ENCODE assay signal across 13 cellular contexts in genomic region chr7:822692-823276, GRCh38. TPM values are rescaled to one million over a fixed set of nuclear protein-coding genes. Genes with fewer than 3 reads are reported as not detected.
DNase-seq lines count a peak whose midpoint lies in the region; ATAC-seq and TF ChIP-seq lines count a peak whose summit lies in the region.
"Had no signal": no experiment of that assay in that cellular context is flagged by ENCODE, and none has a peak within 500 bp of the region (broad histone marks: within the 10 kb centered on the region; RNA-seq: fewer than 3 reads in every experiment).

No MANE protein-coding gene starts in this region.

- H4K20me1 ChIP-seq in IMR-90 (ENCODE audit: insufficient read depth, low read length), result peaks cover 56% of the 10 kb centered on the region

- DNase-seq in IMR-90 (no peak), chondrocyte (ENCODE audit: low spot score) (no peak), kidney epithelial cell (ENCODE audit: low read depth) (no peak), EL (no peak), HUDEP-2 (lab: John Stamatoyannopoulos, UW; ENCODE audit: unreplicated experiment in 76 of 76) (no peak)
- no peak for DNase-seq in activated effector memory CD4-positive, alpha-beta T cell treated with Interleukin-2 at 50 U/mL for 16 hours
- DNase-seq: activated CD4-positive, alpha-beta T cell treated with anti-CD3 and anti-CD28 coated beads for 36 hours; CD8-positive, alpha-beta T cell; central memory CD4-positive, alpha-beta T cell; Kasumi-1; SW 1271 had no signal

- H3K36me3 ChIP-seq in IMR-90 (ENCODE audit: control insufficient read depth, insufficient read depth, low read length), result peaks cover 3% of the 10 kb centered on the region
- H3K36me3 ChIP-seq in kidney epithelial cell (ENCODE audit: control insufficient read depth, insufficient read depth, low read length), result no peaks in the 10 kb centered on the region
- peaks cover 3 to 6% of the 10 kb centered on the region in 2 donors for H3K36me3 ChIP-seq in stomach smooth muscle (ENCODE audit: control insufficient read depth in 2 of 2, insufficient read depth in 2 of 2, low read length in 2 of 2)

- dilution Hi-C loops in IMR-90 (cut with HindIII; ENCODE audit: low sequenced_read_pairs, unreplicated experiment), result no loop called here

- no peak overlapping the region for H2BK20ac ChIP-seq in IMR-90 (ENCODE audit: low read depth, low read length)

- H3K36me3 Mint-ChIP-seq in chondrocyte (ENCODE audit: low read depth), result peaks cover 8% of the 10 kb centered on the region

- no peaks in the 10 kb centered on the region for H3K27me3 ChIP-seq in IMR-90 (ENCODE audit: control insufficient read depth, insufficient read depth, low read length)
- no peaks in the 10 kb centered on the region for H3K27me3 ChIP-seq in kidney epithelial cell (ENCODE audit: control insufficient read depth, insufficient read depth, low read length)
- no peaks in the 10 kb centered on the region for H3K27me3 ChIP-seq in stomach smooth muscle (ENCODE audit: control insufficient read depth in 1 of 2, insufficient read depth in 2 of 2, low read length in 2 of 2)

- no peak overlapping the region for H3K4me3 Mint-ChIP-seq in chondrocyte (ENCODE audit: unreplicated experiment)
- H3K4me3 Mint-ChIP-seq: activated CD4-positive, alpha-beta T cell treated with anti-CD3 and anti-CD28 coated beads for 36 hours; activated T-helper 17 cell treated with anti-CD3 and anti-CD28 coated beads, Interleukin-2, amount 50 U/mL, for 72 hours; CD8-positive, alpha-beta T cell had no signal

- H3K27ac ChIP-seq in IMR-90 (ENCODE audit: insufficient read depth, low read length) (no peak overlapping the region), stomach smooth muscle (ENCODE audit: low read length) (peak overlapping the region; percentile 58)

- in situ Hi-C loops in IMR-90 (cut with MboI; ENCODE audit: low sequenced_read_pairs), result no loop called here

- H2BK120ac ChIP-seq in IMR-90 (ENCODE audit: low read depth, low read length), result no peak overlapping the region

- H3K14ac ChIP-seq in IMR-90 (replicated peaks; ENCODE audit: low read depth, low read length), result no peak overlapping the region

- H3K4me2 ChIP-seq in IMR-90 (ENCODE audit: low read depth, low read length), result no peak overlapping the region

- H3K4me1 Mint-ChIP-seq in chondrocyte (ENCODE audit: low read depth), result peaks cover 68% of the 10 kb centered on the region

- no peak overlapping the region for H2BK5ac ChIP-seq in IMR-90 (ENCODE audit: low read depth, low read length, poor library complexity, severe bottlenecking)

- no peak overlapping the region for H4K8ac ChIP-seq in IMR-90 (ENCODE audit: low read depth in 2 of 2, low read length in 2 of 2)

- intact Hi-C loops in IMR-90 (cut with micrococcal nuclease), result no loop called here

- POLR2A ChIA-PET in IMR-90 (lab: Charles Lee; ENCODE audit: unreplicated experiment), result no interaction called here

- H3K23ac ChIP-seq in IMR-90 (ENCODE audit: low read depth, low read length), result no peak overlapping the region

- H2AK9ac ChIP-seq in IMR-90 (replicated peaks; ENCODE audit: low read depth, low read length, poor library complexity), result no peak overlapping the region

- H3K56ac ChIP-seq in IMR-90 (ENCODE audit: extremely low read depth, insufficient read depth, low read length), result no peak overlapping the region

- no peaks in the 10 kb centered on the region for H3K27me3 Mint-ChIP-seq in chondrocyte (ENCODE audit: low read depth)
- H3K27me3 Mint-ChIP-seq: activated CD4-positive, alpha-beta T cell treated with anti-CD3 and anti-CD28 coated beads for 36 hours; activated T-helper 17 cell treated with anti-CD3 and anti-CD28 coated beads, Interleukin-2, amount 50 U/mL, for 72 hours had no signal

- H3K9ac ChIP-seq in IMR-90 (ENCODE audit: low read depth, low read length), result no peak overlapping the region
- H3K9ac ChIP-seq in stomach smooth muscle (ENCODE audit: low read length in 2 of 2), result peak overlapping the region in 1 of 2 donors; percentile 21

- H3K4me3 ChIP-seq in IMR-90 (ENCODE audit: insufficient read depth, low read depth, low read length), result no peak overlapping the region
- no peak overlapping the region for H3K4me3 ChIP-seq in kidney epithelial cell (ENCODE audit: low read depth, low read length)
- H3K4me3 ChIP-seq in stomach smooth muscle (ENCODE audit: low read length in 2 of 2), result no peak overlapping the region

- H3K27ac Mint-ChIP-seq in chondrocyte (ENCODE audit: unreplicated experiment), result peak overlapping the region; percentile 72
- H3K27ac Mint-ChIP-seq: activated CD4-positive, alpha-beta T cell treated with anti-CD3 and anti-CD28 coated beads for 36 hours; activated T-helper 17 cell treated with anti-CD3 and anti-CD28 coated beads, Interleukin-2, amount 50 U/mL, for 72 hours; CD8-positive, alpha-beta T cell had no signal

- peaks cover 9 to 73% of the 10 kb centered on the region in 2 experiments for H3K79me1 ChIP-seq in IMR-90 (ENCODE audit: low read depth in 1 of 2, low read length in 2 of 2)

- H3K9me3 Mint-ChIP-seq in chondrocyte (ENCODE audit: low read depth), result peaks cover 5% of the 10 kb centered on the region
- H3K9me3 Mint-ChIP-seq: activated T-helper 17 cell treated with anti-CD3 and anti-CD28 coated beads, Interleukin-2, amount 50 U/mL, for 72 hours; CD8-positive, alpha-beta T cell had no signal

- TF ChIP-seq RAD21 in IMR-90 (IDR thresholded peaks at IDR 0.05; ENCODE audit: low read length), result no peak

- H3K4me1 ChIP-seq in IMR-90 (ENCODE audit: control insufficient read depth, insufficient read depth, low read length) (peaks cover 19% of the 10 kb centered on the region), stomach smooth muscle (ENCODE audit: control insufficient read depth, insufficient read depth, low read length) (peaks cover 58% of the 10 kb centered on the region)

- H3K4ac ChIP-seq in IMR-90 (ENCODE audit: low read depth, low read length), result no peak overlapping the region; the same call in 1 of the 2 replicates

- no peak overlapping the region for H4K91ac ChIP-seq in IMR-90 (ENCODE audit: insufficient read depth, low read depth, low read length)

- ATAC-seq in IMR-90 (ENCODE audit: low read depth), result no peak
- ATAC-seq: activated CD4-positive, alpha-beta T cell treated with anti-CD3 and anti-CD28 coated beads for 36 hours; activated T-helper 17 cell treated with anti-CD3 and anti-CD28 coated beads, Interleukin-2, amount 50 U/mL, for 72 hours; CD8-positive, alpha-beta T cell had no signal

- peak overlapping the region; percentile 35; the same call in 1 of the 2 replicates for H2AK5ac ChIP-seq in IMR-90 (ENCODE audit: low read depth, low read length)

- BruUV-seq in IMR-90 (replicated peaks; lab: Mats Ljungman, UMichigan), result no TSS peak

- peaks cover 40% of the 10 kb centered on the region for H3K9me1 ChIP-seq in IMR-90 (ENCODE audit: insufficient read depth, low read length)

- 81% methylated on average over 11 of the region's 32 CpGs; no CpG with 5 or more reads in 1 of the 2 experiments for WGBS in IMR-90 (ENCODE audit: extremely low coverage in 2 of 2, insufficient read length in 1 of 2), 2 experiments

- H2BK15ac ChIP-seq in IMR-90 (ENCODE audit: low read depth, low read length), result no peak overlapping the region

- no peak overlapping the region for H3K18ac ChIP-seq in IMR-90 (ENCODE audit: low read depth, low read length)

- CTCF ChIA-PET in IMR-90 (lab: Yijun Ruan, JAX), result no interaction called here

- no peak for TF ChIP-seq POLR2A in IMR-90 (IDR thresholded peaks at IDR 0.05; ENCODE audit: low read depth, low read length)

- no peak overlapping the region for H2AFZ ChIP-seq in IMR-90 (replicated peaks; ENCODE audit: low read length, poor library complexity)

- no peaks in the 10 kb centered on the region for H3K9me3 ChIP-seq in IMR-90 (ENCODE audit: control insufficient read depth, insufficient read depth, low read length)
- no peaks in the 10 kb centered on the region for H3K9me3 ChIP-seq in stomach smooth muscle (ENCODE audit: control insufficient read depth in 2 of 2, low read length in 2 of 2)

- no peak overlapping the region for H4K5ac ChIP-seq in IMR-90 (ENCODE audit: low read depth, low read length)

- no peak for TF ChIP-seq CTCF in IMR-90 (conservative IDR thresholded peaks at IDR 0.05; ENCODE audit: low read depth, low read length)
- peak; percentile 21 for TF ChIP-seq CTCF in chondrocyte (IDR thresholded peaks at IDR 0.05)
- peak; percentile 15 for TF ChIP-seq CTCF in kidney epithelial cell (IDR thresholded peaks at IDR 0.05; ENCODE audit: insufficient read depth, low read length, poor library complexity, severe bottlenecking)

TF ChIP-seq in IMR-90, 13 proteins besides CTCF, POLR2A, EP300 and RAD21 (continues in another document):
- TF ChIP-seq ELK1 (IDR thresholded peaks at IDR 0.05; ENCODE audit: borderline replicate concordance, low read depth, low read length), result no peak
- TF ChIP-seq NFE2L2 (IDR thresholded peaks at IDR 0.05; ENCODE audit: low read depth, low read length), result no peak
- TF ChIP-seq BHLHE40 (IDR thresholded peaks at IDR 0.05; ENCODE audit: low read depth, low read length), result no peak
- no peak for TF ChIP-seq USF2 (IDR thresholded peaks at IDR 0.05; ENCODE audit: low read depth, low read length)

RNA-seq across cellular contexts. Expression of gene SUN1, which starts 9.5 kb away (rescaled TPM):
- 113 and 129 TPM in 2 replicates for total RNA-seq in IMR-90 (2012; rRNA removed)
- polyA plus RNA-seq in IMR-90 (2012; rRNA removed), result 155 and 239 TPM in 2 replicates
- polyA plus RNA-seq in IMR-90 (2012; cell fraction: cytosol; rRNA removed), result 84.1 and 183 TPM in 2 replicates
- polyA plus RNA-seq in IMR-90 (2012; cell fraction: nucleus; rRNA removed; ENCODE audit: low replicate concordance), result 1,009 and 1,044 TPM in 2 replicates
- total RNA-seq in chondrocyte, result 125 to 139 TPM (median 134 TPM) in 3 replicates
- 192 and 220 TPM in 2 replicates for total RNA-seq in kidney epithelial cell

RNA-seq across cellular contexts. Expression of gene GET4, which starts 53.6 kb away (rescaled TPM):
- total RNA-seq in IMR-90 (2012; rRNA removed) (10.6 and 11.3 TPM in 2 replicates), chondrocyte (26.8 to 34.7 TPM (median 28.0 TPM) in 3 replicates), kidney epithelial cell (59.6 and 63.1 TPM in 2 replicates)
- polyA plus RNA-seq in IMR-90 (2012; rRNA removed), result 30.9 and 37.2 TPM in 2 replicates
- 25.9 and 35.9 TPM in 2 replicates for polyA plus RNA-seq in IMR-90 (2012; cell fraction: cytosol; rRNA removed)
- polyA plus RNA-seq in IMR-90 (2012; cell fraction: nucleus; rRNA removed; ENCODE audit: low replicate concordance), result 104 and 238 TPM in 2 replicates
